In genomic region chr5:54379590-54379989, GRCh38 we compare ENCODE assay signal across 2 cellular contexts.
TF ChIP-seq lines count a peak whose summit lies in the region.

No MANE protein-coding gene starts in this region.

TF ChIP-seq in K562, 482 proteins besides CTCF, POLR2A, EP300 and RAD21 (continued from another document):
- no peak for TF ChIP-seq REST (CRISPR knock-in tag; IDR thresholded peaks at IDR 0.05; ENCODE audit: low read depth)
- TF ChIP-seq CBFA2T3 (IDR thresholded peaks at IDR 0.05): peak; percentile 40; the same call in 1 of the 2 replicates
TF ChIP-seq in K562: peak in this region for 2.

TF ChIP-seq in HepG2, 621 proteins besides CTCF, POLR2A, EP300 and RAD21 (continued from another document):
- TF ChIP-seq ZSCAN5A (CRISPR knock-in tag; IDR thresholded peaks at IDR 0.05; ENCODE audit: borderline replicate concordance) (no peak), ETV6 (CRISPR knock-in tag; conservative IDR thresholded peaks at IDR 0.05) (no peak), HES4 (CRISPR knock-in tag; IDR thresholded peaks at IDR 0.05; ENCODE audit: borderline replicate concordance) (no peak), POLR2G (IDR thresholded peaks at IDR 0.05; ENCODE audit: low read depth, low read length) (no peak), NFAT5 (CRISPR knock-in tag; IDR thresholded peaks at IDR 0.05) (no peak)
